In the genomic region with DNA sequence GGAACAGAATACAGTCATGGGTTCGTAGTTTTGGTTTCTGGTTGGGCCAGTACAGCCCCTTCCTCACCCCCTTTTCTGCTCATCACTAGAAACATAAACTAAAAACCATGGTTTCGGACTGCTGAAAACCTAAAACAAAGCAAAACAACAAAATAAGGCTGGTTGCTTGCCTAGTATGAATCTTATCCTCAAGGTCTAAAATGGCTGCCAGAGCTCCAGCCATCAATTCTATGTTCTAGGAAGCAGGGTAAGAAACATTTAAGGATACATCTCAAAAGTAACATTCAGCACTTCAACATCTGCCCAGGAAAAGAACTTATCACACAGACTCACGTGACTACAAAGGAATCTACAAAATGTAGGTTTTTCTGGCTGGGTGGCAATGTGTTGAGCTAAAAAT, we compare ENCODE assay signal across 23 cellular contexts. TPM values are rescaled to one million over a fixed set of nuclear protein-coding genes. Genes with fewer than 3 reads are reported as not detected.
DNase-seq lines count a peak whose midpoint lies in the region; ATAC-seq, FAIRE-seq and TF ChIP-seq lines count a peak whose summit lies in the region.
"Had no signal": no experiment of that assay in that cellular context is flagged by ENCODE, and none has a peak within 500 bp of the region (broad histone marks: within the 10 kb centered on the region; RNA-seq: fewer than 3 reads in every experiment).

No MANE protein-coding gene starts in this region.

- no peaks in the 10 kb centered on the region for H3K9me1 ChIP-seq in K562 (ENCODE audit: control insufficient read depth, insufficient read depth, low read length)

- no peaks in the 10 kb centered on the region for H3K36me3 ChIP-seq in K562 (ENCODE audit: control insufficient read depth, insufficient read depth, low read length)
- no peaks in the 10 kb centered on the region for H3K36me3 ChIP-seq in trophoblast cell (ENCODE audit: control insufficient read depth in 1 of 2, insufficient read depth in 2 of 2, low read length in 2 of 2)

- no peak overlapping the region for H3K18ac ChIP-seq in trophoblast cell (ENCODE audit: low read length)

- POLR2A ChIA-PET in K562 (lab: Yijun Ruan, JAX), result no interaction called here

- H3K9me3 Mint-ChIP-seq in memory B cell, result peaks cover 1% of the 10 kb centered on the region
- H3K9me3 Mint-ChIP-seq in activated T-cell treated with anti-CD3 and anti-CD28 coated beads, Interleukin-2, amount 50 U/mL, for 4 hours, result peaks cover 6% of the 10 kb centered on the region

- H3K27me3 ChIP-seq in K562 (ENCODE audit: control insufficient read depth in 2 of 2, insufficient read depth in 2 of 2, low read length in 2 of 2) (no peaks in the 10 kb centered on the region), trophoblast cell (ENCODE audit: insufficient read depth, low read length) (no peaks in the 10 kb centered on the region)
- H3K27me3 ChIP-seq: BLaER1 treated with 17β-estradiol and CSF1 and Interleukin-3, amounts not matched to agents 10 nM and 100 nM had no signal

- no peak for TF ChIP-seq POLR2A in GM12892 (IDR thresholded peaks at IDR 0.05; ENCODE audit: low read depth, low read length)
- TF ChIP-seq POLR2A in K562 (conservative IDR thresholded peaks at IDR 0.05), result no peak

- peaks cover 29% of the 10 kb centered on the region for H3K4me1 Mint-ChIP-seq in memory B cell
- H3K4me1 Mint-ChIP-seq in activated T-cell treated with anti-CD3 and anti-CD28 coated beads, Interleukin-2, amount 50 U/mL, for 4 hours (ENCODE audit: low read depth), result peaks cover 9% of the 10 kb centered on the region

- H3K79me2 ChIP-seq in K562 (ENCODE audit: control insufficient read depth, insufficient read depth, low read length) (no peaks in the 10 kb centered on the region), trophoblast cell (ENCODE audit: control insufficient read depth, insufficient read depth, low read length, poor library complexity) (no peaks in the 10 kb centered on the region)

- H3K27ac Mint-ChIP-seq in memory B cell, result peak overlapping the region; percentile 17
- H3K27ac Mint-ChIP-seq: B cell; CD4-positive, alpha-beta T cell; CD8-positive, alpha-beta T cell had no signal

- H4K12ac ChIP-seq in trophoblast cell (ENCODE audit: low read depth, low read length), result no peak overlapping the region

- H3K4ac ChIP-seq in trophoblast cell (ENCODE audit: low read depth, low read length), result no peak overlapping the region

- H3K4me2 ChIP-seq in K562 (ENCODE audit: insufficient read depth, low read length) (no peak overlapping the region), trophoblast cell (ENCODE audit: low read length) (no peak overlapping the region)
- H3K4me2 ChIP-seq: A549; BLaER1 treated with 17β-estradiol and CSF1 and Interleukin-3, amounts not matched to agents 10 nM and 100 nM had no signal

- DNase-seq in GM12892 (ENCODE audit: insufficient read length) (no peak), K562 (ENCODE audit: extremely low read depth in 1 of 4, low spot score in 3 of 4) (no peak), memory B cell (ENCODE audit: low spot score in 2 of 2) (no peak), trophoblast cell (peak in 1 of 2 donors; percentile 53), glomerular visceral epithelial cell (ENCODE audit: extremely low spot score) (no peak), germinal center (ENCODE audit: low spot score) (no peak)
- no peak for DNase-seq in activated T-cell treated with anti-CD3 and anti-CD28 coated beads, Interleukin-2, amount 50 U/mL, for 4 hours
- DNase-seq: AML-193; Caco-2; Calu3; CD4-positive, alpha-beta T cell; CD8-positive, alpha-beta T cell; DMS79 treated with DMSO at 0.1 percent for 48 hours; GF-D8 had no signal

- whole genome bisulfite sequencing in K562 (ENCODE audit: insufficient coverage, low coverage, missing lambda C conversion rate), result 0% methylated on average over 3 of the region's 3 CpGs
- no CpG with 5 or more reads among the region's 3 CpGs for WGBS in trophoblast cell (ENCODE audit: extremely low coverage, insufficient coverage, insufficient read length)

- H2BK120ac ChIP-seq in trophoblast cell (ENCODE audit: insufficient read depth, low read length, poor library complexity), result peak overlapping the region; percentile 13

- FAIRE-seq in GM12892 (lab: Jason Lieb, UNC) (peak; percentile 67), K562 (lab: Jason Lieb, UNC) (no peak)
- FAIRE-seq: A549, D721Med, G401.6, GM12891, GM18507 had no signal

- no peak for TF ChIP-seq CTCF in K562 (IDR thresholded peaks at IDR 0.05 in 2 of 3, conservative IDR thresholded peaks at IDR 0.05 in 1 of 3; ENCODE audit: insufficient read depth in 2 of 3, low read depth in 1 of 3, low read length in 3 of 3)

- H4K91ac ChIP-seq in trophoblast cell (ENCODE audit: low read depth, low read length), result no peak overlapping the region

- H3K27ac ChIP-seq in K562 (ENCODE audit: extremely low read depth, low read depth, low read length) (no peak overlapping the region), trophoblast cell (ENCODE audit: low read depth, low read length) (no peak overlapping the region)
- H3K27ac ChIP-seq: A549; BLaER1 treated with 17β-estradiol and CSF1 and Interleukin-3, amounts not matched to agents 10 nM and 100 nM; C4-2B had no signal

- H3K9ac ChIP-seq in K562 (ENCODE audit: insufficient read depth in 1 of 2, low read depth in 2 of 2, low read length in 2 of 2) (no peak overlapping the region), trophoblast cell (ENCODE audit: low read length) (no peak overlapping the region)
- H3K9ac ChIP-seq: BLaER1 treated with 17β-estradiol and CSF1 and Interleukin-3, amounts not matched to agents 10 nM and 100 nM had no signal

- in situ Hi-C loops in K562 (cut with MboI), result no loop called here

- no peak overlapping the region for H3K14ac ChIP-seq in trophoblast cell (ENCODE audit: low read length)

- no peaks in the 10 kb centered on the region; the same call in 1 of the 2 replicates for H3K9me3 ChIP-seq in K562 (replicated peaks; ENCODE audit: control insufficient read depth, insufficient read depth, low read depth, low read length)
- H3K9me3 ChIP-seq in trophoblast cell (ENCODE audit: insufficient read depth, low read depth, low read length), result no peaks in the 10 kb centered on the region
- H3K9me3 ChIP-seq: A549, Caco-2 had no signal

- H2AFZ ChIP-seq in K562 (ENCODE audit: low read depth, low read length) (no peak overlapping the region), trophoblast cell (ENCODE audit: insufficient read depth, low read length, poor library complexity) (no peak overlapping the region)

- no peaks in the 10 kb centered on the region for H3K27me3 Mint-ChIP-seq in memory B cell
- no peaks in the 10 kb centered on the region for H3K27me3 Mint-ChIP-seq in activated T-cell treated with anti-CD3 and anti-CD28 coated beads, Interleukin-2, amount 50 U/mL, for 4 hours (ENCODE audit: low read depth)
- H3K27me3 Mint-ChIP-seq: B cell; CD4-positive, alpha-beta T cell had no signal

- no peak overlapping the region for H3K4me3 Mint-ChIP-seq in memory B cell
- H3K4me3 Mint-ChIP-seq in activated T-cell treated with anti-CD3 and anti-CD28 coated beads, Interleukin-2, amount 50 U/mL, for 4 hours, result no peak overlapping the region
- H3K4me3 Mint-ChIP-seq: B cell; CD4-positive, alpha-beta T cell; CD8-positive, alpha-beta T cell had no signal

- CTCF ChIA-PET in K562 (lab: Yijun Ruan, JAX; ENCODE audit: low intra/inter-chr PET ratio), result no interaction called here

- no peak overlapping the region for H2BK12ac ChIP-seq in trophoblast cell (ENCODE audit: low read length)

- H2BK5ac ChIP-seq in trophoblast cell (ENCODE audit: low read depth, low read length, poor library complexity), result no peak overlapping the region

- intact Hi-C loops in K562 (cut with micrococcal nuclease), result no loop called here

- H3K4me1 ChIP-seq in K562 (replicated peaks in 1 of 2; ENCODE audit: control insufficient read depth in 2 of 2, insufficient read depth in 2 of 2, low read length in 2 of 2), result no peaks in the 10 kb centered on the region
- no peaks in the 10 kb centered on the region for H3K4me1 ChIP-seq in trophoblast cell (ENCODE audit: control insufficient read depth in 1 of 2, insufficient read depth in 2 of 2, low read length in 2 of 2)
- H3K4me1 ChIP-seq: A549; BLaER1 treated with 17β-estradiol and CSF1 and Interleukin-3, amounts not matched to agents 10 nM and 100 nM; Caco-2 had no signal

- no peaks in the 10 kb centered on the region for H3K79me1 ChIP-seq in trophoblast cell (ENCODE audit: low read length)

- no peak for TF ChIP-seq RAD21 in K562 (CRISPR knock-in tag; conservative IDR thresholded peaks at IDR 0.05 in 1 of 2, IDR thresholded peaks at IDR 0.05 in 1 of 2)

- peaks cover 10% of the 10 kb centered on the region for H3K36me3 Mint-ChIP-seq in memory B cell
- peaks cover 9% of the 10 kb centered on the region for H3K36me3 Mint-ChIP-seq in activated T-cell treated with anti-CD3 and anti-CD28 coated beads, Interleukin-2, amount 50 U/mL, for 4 hours (ENCODE audit: insufficient read depth)
- H3K36me3 Mint-ChIP-seq: CD8-positive, alpha-beta T cell had no signal

- no peak overlapping the region for H2AK5ac ChIP-seq in trophoblast cell (ENCODE audit: low read length)

- ATAC-seq in K562, result no peak
- no peak for ATAC-seq in memory B cell (ENCODE audit: low read depth)
- no peak for ATAC-seq in activated T-cell treated with anti-CD3 and anti-CD28 coated beads, Interleukin-2, amount 50 U/mL, for 4 hours
- no peak for ATAC-seq in HG02970 (IDR thresholded peaks at IDR 0.05; ENCODE audit: low FRiP score, unreplicated experiment)
- ATAC-seq: A549; CD8-positive, alpha-beta T cell had no signal

- BruUV-seq in K562 (replicated peaks; lab: Mats Ljungman, UMichigan), result no TSS peak

- no peaks in the 10 kb centered on the region for H4K20me1 ChIP-seq in K562 (replicated peaks; ENCODE audit: control insufficient read depth, insufficient read depth, low read length)

- TF ChIP-seq EP300 in K562 (IDR thresholded peaks at IDR 0.05; ENCODE audit: low read length), result no peak

- H3K23ac ChIP-seq in trophoblast cell (ENCODE audit: low read length), result no peak overlapping the region

- H3K4me3 ChIP-seq in K562, result no peak overlapping the region
- no peak overlapping the region for H3K4me3 ChIP-seq in trophoblast cell (ENCODE audit: low read depth, low read length)
- H3K4me3 ChIP-seq: A549; BLaER1 treated with 17β-estradiol and CSF1 and Interleukin-3, amounts not matched to agents 10 nM and 100 nM had no signal

- H4K8ac ChIP-seq in trophoblast cell (ENCODE audit: low read depth, low read length), result no peak overlapping the region

RNA-seq across cellular contexts. Expression of a gene that starts 31.5 kb away (rescaled TPM):
- polyA plus RNA-seq in GM12892 (2012; ENCODE audit: missing spikeins), result 3.3 TPM
- total RNA-seq in K562 (2011; cell fraction: chromatin; rRNA removed; ENCODE audit: low replicate concordance), result 2.3 and 4.3 TPM in 2 replicates
- 0.83 and 0.92 TPM in 2 replicates for total RNA-seq in K562 (2011; cell fraction: nucleolus; rRNA removed)
- 0.81 and 1.1 TPM in 2 replicates for total RNA-seq in K562 (2011; cell fraction: nucleoplasm; rRNA removed)
- total RNA-seq in K562 (2014; rRNA removed) (1.4 and 1.6 TPM in 2 replicates), K562 (2014; rRNA removed; fragmentation: Illumina TruSeq; extraction: Trizol) (2.0 and 3.0 TPM in 2 replicates), K562 (2015; rRNA removed; fragmentation: Illumina TruSeq; extraction: Trizol) (2.6 and 2.8 TPM in 2 replicates), K562 (2021) (2.8 and 3.2 TPM in 2 replicates)
- polyA plus RNA-seq in K562 (2011; rRNA removed) (1.6 and 1.7 TPM in 2 replicates), K562 (2014; fragmentation: Illumina TruSeq; extraction: Trizol) (1.4 and 1.9 TPM in 2 replicates), K562 (2014; fragmentation: Nextera tagmentation; extraction: Ambion mirVana) (1 to 10 TPM; 1.4 TPM), K562 (2014; rRNA removed) (0.94 and 1.0 TPM in 2 replicates)
- 0.57 and 0.74 TPM in 2 replicates for polyA plus RNA-seq in K562 (2011; cell fraction: cytosol; rRNA removed)
- polyA plus RNA-seq in K562 (2011; cell fraction: nucleus; rRNA removed), result 0.62 and 0.75 TPM in 2 replicates
- 5.3 and 6.2 TPM in 2 replicates for polyA plus RNA-seq in K562 (2012)
- polyA minus RNA-seq in K562 (2011; rRNA and poly(A)+ RNA removed), result 4.2 and 4.8 TPM in 2 replicates
- polyA minus RNA-seq in K562 (2011; cell fraction: cytosol; rRNA and poly(A)+ RNA removed), result 2.3 and 3.5 TPM in 2 replicates
- 1.9 and 2.8 TPM in 2 replicates for polyA minus RNA-seq in K562 (2011; cell fraction: nucleus; rRNA and poly(A)+ RNA removed)
- polyA plus RNA-seq in trophoblast cell (2013), result 28.0 TPM in 2 replicates
- 10 to 100 TPM in 1 of 3 donors, 1 to 10 TPM in 2; 6.7 to 11.6 (median 9.4) TPM for total RNA-seq in activated T-cell treated with anti-CD3 and anti-CD28 coated beads, Interleukin-2, amount 50 U/mL, for 4 hours
